ENCODE assay signal across 8 cellular contexts in genomic region chr14:73269729-73270651, GRCh38. TPM values are rescaled to one million over a fixed set of nuclear protein-coding genes. Genes with fewer than 3 reads are reported as not detected.
DNase-seq lines count a peak whose midpoint lies in the region; ATAC-seq, FAIRE-seq and TF ChIP-seq lines count a peak whose summit lies in the region.

No MANE protein-coding gene starts in this region.

- no peaks in the 10 kb centered on the region for H3K79me2 ChIP-seq in astrocyte (ENCODE audit: insufficient read depth, low read length)

- peak; percentile 37 for DNase-seq in activated T-cell treated with anti-CD3 and anti-CD28 coated beads, Interleukin-2, amount 50 U/mL, for 24 hours
- DNase-seq in activated T-cell treated with anti-CD3 and anti-CD28 coated beads, Interleukin-2, amount 50 U/mL, for 1 hour: no peak
- peak; percentile 20 for DNase-seq in astrocyte (ENCODE audit: low read depth)
- DNase-seq in iris pigment epithelial cell (ENCODE audit: low read depth): peak; percentile 28
- no peak for DNase-seq in NCI-H128 (lab: John Stamatoyannopoulos, UW; ENCODE audit: unreplicated experiment)

- H3K9me3 Mint-ChIP-seq in activated T-cell treated with anti-CD3 and anti-CD28 coated beads, Interleukin-2, amount 50 U/mL, for 24 hours: no peaks in the 10 kb centered on the region
- no peaks in the 10 kb centered on the region for H3K9me3 Mint-ChIP-seq in astrocyte (ENCODE audit: unreplicated experiment)
- no peaks in the 10 kb centered on the region for H3K9me3 Mint-ChIP-seq in stimulated activated memory B cell treated with anti-CD40 and anti-IgM and Interleukin-4, amounts not matched to agents 10 μg/mL and 1 μg/mL and 100 μg/mL, for 72 hours

- peaks cover 6% of the 10 kb centered on the region for H3K36me3 ChIP-seq in astrocyte (ENCODE audit: insufficient read depth, low read length)

- peak overlapping the region; percentile 51 for H3K9ac ChIP-seq in astrocyte (ENCODE audit: low read length)

- H2AFZ ChIP-seq in astrocyte (ENCODE audit: low read depth, low read length): peak overlapping the region; percentile 34

- no peak for FAIRE-seq in astrocyte (lab: Jason Lieb, UNC)

- H3K4me3 ChIP-seq in astrocyte (ENCODE audit: insufficient read depth, low read depth, low read length): peak overlapping the region; percentile 48

- TF ChIP-seq CTCF in astrocyte (IDR thresholded peaks at IDR 0.05; ENCODE audit: insufficient read depth, low read depth, low read length): no peak

- H3K4me3 Mint-ChIP-seq in activated T-cell treated with anti-CD3 and anti-CD28 coated beads, Interleukin-2, amount 50 U/mL, for 24 hours: peak overlapping the region; percentile 47
- no peak overlapping the region for H3K4me3 Mint-ChIP-seq in astrocyte (ENCODE audit: unreplicated experiment)
- peak overlapping the region; percentile 74 for H3K4me3 Mint-ChIP-seq in stimulated activated memory B cell treated with anti-CD40 and anti-IgM and Interleukin-4, amounts not matched to agents 10 μg/mL and 1 μg/mL and 100 μg/mL, for 72 hours

- H3K36me3 Mint-ChIP-seq in activated T-cell treated with anti-CD3 and anti-CD28 coated beads, Interleukin-2, amount 50 U/mL, for 24 hours (ENCODE audit: low read depth): peaks cover 10% of the 10 kb centered on the region
- peaks cover 12% of the 10 kb centered on the region for H3K36me3 Mint-ChIP-seq in astrocyte (ENCODE audit: low read depth, unreplicated experiment)
- no peaks in the 10 kb centered on the region for H3K36me3 Mint-ChIP-seq in stimulated activated memory B cell treated with anti-CD40 and anti-IgM and Interleukin-4, amounts not matched to agents 10 μg/mL and 1 μg/mL and 100 μg/mL, for 72 hours

- H3K27ac Mint-ChIP-seq in activated T-cell treated with anti-CD3 and anti-CD28 coated beads, Interleukin-2, amount 50 U/mL, for 24 hours: peak overlapping the region; percentile 54
- no peak overlapping the region for H3K27ac Mint-ChIP-seq in astrocyte (ENCODE audit: unreplicated experiment)
- peak overlapping the region; percentile 72 for H3K27ac Mint-ChIP-seq in stimulated activated memory B cell treated with anti-CD40 and anti-IgM and Interleukin-4, amounts not matched to agents 10 μg/mL and 1 μg/mL and 100 μg/mL, for 72 hours

- peaks cover 17% of the 10 kb centered on the region for H3K27me3 Mint-ChIP-seq in activated T-cell treated with anti-CD3 and anti-CD28 coated beads, Interleukin-2, amount 50 U/mL, for 24 hours
- H3K27me3 Mint-ChIP-seq in astrocyte (ENCODE audit: low read depth, unreplicated experiment): no peaks in the 10 kb centered on the region
- H3K27me3 Mint-ChIP-seq in stimulated activated memory B cell treated with anti-CD40 and anti-IgM and Interleukin-4, amounts not matched to agents 10 μg/mL and 1 μg/mL and 100 μg/mL, for 72 hours: peaks cover 2% of the 10 kb centered on the region

- no peaks in the 10 kb centered on the region for H4K20me1 ChIP-seq in astrocyte (ENCODE audit: insufficient read depth, low read length)

- H3K4me2 ChIP-seq in astrocyte (ENCODE audit: low read length): peak overlapping the region; percentile 81

- peak; percentile 47 for ATAC-seq in HG02943 (IDR thresholded peaks at IDR 0.05; ENCODE audit: low read depth, unreplicated experiment)
- ATAC-seq in stimulated activated memory B cell treated with anti-CD40 and anti-IgM and Interleukin-4, amounts not matched to agents 10 μg/mL and 1 μg/mL and 100 μg/mL, for 72 hours: peak; percentile 86
- ATAC-seq in GM21717 (IDR thresholded peaks at IDR 0.05; ENCODE audit: unreplicated experiment): no peak

- no peaks in the 10 kb centered on the region for H3K9me3 ChIP-seq in astrocyte (ENCODE audit: insufficient read depth, low read depth, low read length)

- no peaks in the 10 kb centered on the region for H3K27me3 ChIP-seq in astrocyte (ENCODE audit: insufficient read depth, low read length)

- H3K4me1 ChIP-seq in astrocyte (ENCODE audit: insufficient read depth, low read length): peaks cover 12% of the 10 kb centered on the region

- peaks cover 12% of the 10 kb centered on the region for H3K4me1 Mint-ChIP-seq in activated T-cell treated with anti-CD3 and anti-CD28 coated beads, Interleukin-2, amount 50 U/mL, for 24 hours (ENCODE audit: low read depth)
- no peaks in the 10 kb centered on the region for H3K4me1 Mint-ChIP-seq in astrocyte (ENCODE audit: low read depth, unreplicated experiment)
- H3K4me1 Mint-ChIP-seq in stimulated activated memory B cell treated with anti-CD40 and anti-IgM and Interleukin-4, amounts not matched to agents 10 μg/mL and 1 μg/mL and 100 μg/mL, for 72 hours: peaks cover 27% of the 10 kb centered on the region

- H3K27ac ChIP-seq in astrocyte (ENCODE audit: low read depth, low read length): no peak overlapping the region

RNA-seq across cellular contexts. Expression of gene PAPLN, which starts 32.7 kb away (rescaled TPM):
- 5.0 and 9.1 TPM in 2 replicates for total RNA-seq in astrocyte

Comparison
In these comparisons a context has a peak if more than half of its experiments do, and no peak if none do; other contexts are left out.
1. DNase-seq: peak in activated T-cell treated with anti-CD3 and anti-CD28 coated beads, Interleukin-2, amount 50 U/mL, for 24 hours (single experiment), astrocyte (single experiment) and iris pigment epithelial cell (single experiment); none in activated T-cell treated with anti-CD3 and anti-CD28 coated beads, Interleukin-2, amount 50 U/mL, for 1 hour (single experiment) and NCI-H128 (single experiment).